1 cellular context compared by ENCODE assay signal in the genomic region with DNA sequence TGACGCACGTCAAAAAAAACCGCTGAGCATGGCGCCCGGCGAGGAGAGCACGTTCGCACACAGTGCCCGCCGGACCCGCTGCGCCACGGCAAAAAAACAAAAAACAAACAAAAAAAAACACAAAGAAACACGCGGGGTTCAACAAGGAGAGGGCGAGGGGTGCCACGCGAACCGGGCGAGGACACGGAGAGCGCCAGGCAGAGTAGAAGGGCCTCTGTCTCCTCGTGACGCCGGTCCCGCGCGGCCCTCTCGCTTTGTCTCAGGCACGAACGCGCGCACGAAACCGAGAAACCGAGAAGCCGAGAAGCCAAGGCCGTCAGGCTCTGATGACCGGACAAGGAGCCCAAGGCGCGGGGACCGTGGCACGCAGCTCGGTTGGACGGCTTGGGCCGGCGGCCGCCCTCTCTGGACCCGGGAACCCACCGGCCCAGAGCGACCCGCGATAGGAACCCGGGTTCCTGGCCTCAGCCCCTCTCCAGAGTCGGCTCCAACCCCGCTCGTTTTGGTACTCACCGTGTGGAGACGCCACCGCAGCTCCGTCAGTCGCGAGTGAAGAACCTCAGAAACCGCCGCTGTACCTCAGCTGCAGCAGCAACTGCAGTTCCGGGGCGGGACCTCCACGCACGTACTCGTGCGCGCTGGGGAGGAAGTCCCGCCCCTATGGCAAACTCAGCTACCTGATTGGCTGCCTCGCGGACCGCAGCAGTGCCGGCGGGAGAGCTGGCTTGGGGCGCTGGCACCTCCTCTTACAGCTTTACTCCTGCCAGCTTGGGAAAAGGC.
TF ChIP-seq lines count a peak whose summit lies in the region.

A gene with protein sequence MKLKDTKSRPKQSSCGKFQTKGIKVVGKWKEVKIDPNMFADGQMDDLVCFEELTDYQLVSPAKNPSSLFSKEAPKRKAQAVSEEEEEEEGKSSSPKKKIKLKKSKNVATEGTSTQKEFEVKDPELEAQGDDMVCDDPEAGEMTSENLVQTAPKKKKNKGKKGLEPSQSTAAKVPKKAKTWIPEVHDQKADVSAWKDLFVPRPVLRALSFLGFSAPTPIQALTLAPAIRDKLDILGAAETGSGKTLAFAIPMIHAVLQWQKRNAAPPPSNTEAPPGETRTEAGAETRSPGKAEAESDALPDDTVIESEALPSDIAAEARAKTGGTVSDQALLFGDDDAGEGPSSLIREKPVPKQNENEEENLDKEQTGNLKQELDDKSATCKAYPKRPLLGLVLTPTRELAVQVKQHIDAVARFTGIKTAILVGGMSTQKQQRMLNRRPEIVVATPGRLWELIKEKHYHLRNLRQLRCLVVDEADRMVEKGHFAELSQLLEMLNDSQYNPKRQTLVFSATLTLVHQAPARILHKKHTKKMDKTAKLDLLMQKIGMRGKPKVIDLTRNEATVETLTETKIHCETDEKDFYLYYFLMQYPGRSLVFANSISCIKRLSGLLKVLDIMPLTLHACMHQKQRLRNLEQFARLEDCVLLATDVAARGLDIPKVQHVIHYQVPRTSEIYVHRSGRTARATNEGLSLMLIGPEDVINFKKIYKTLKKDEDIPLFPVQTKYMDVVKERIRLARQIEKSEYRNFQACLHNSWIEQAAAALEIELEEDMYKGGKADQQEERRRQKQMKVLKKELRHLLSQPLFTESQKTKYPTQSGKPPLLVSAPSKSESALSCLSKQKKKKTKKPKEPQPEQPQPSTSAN (minus strand): TSS at position 597 of the 780 bp plus-strand sequence. CDS start 1,460 bp downstream, outside the sequence.
A gene with protein sequence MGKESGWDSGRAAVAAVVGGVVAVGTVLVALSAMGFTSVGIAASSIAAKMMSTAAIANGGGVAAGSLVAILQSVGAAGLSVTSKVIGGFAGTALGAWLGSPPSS (plus strand): TSS at position 705 of the 780 bp plus-strand sequence. CDS start 15,628 bp downstream, outside the sequence.

TF ChIP-seq in HepG2, 621 proteins besides CTCF, POLR2A, EP300 and RAD21 (continued from another document and continues in another):
- TF ChIP-seq, protein P1, sequence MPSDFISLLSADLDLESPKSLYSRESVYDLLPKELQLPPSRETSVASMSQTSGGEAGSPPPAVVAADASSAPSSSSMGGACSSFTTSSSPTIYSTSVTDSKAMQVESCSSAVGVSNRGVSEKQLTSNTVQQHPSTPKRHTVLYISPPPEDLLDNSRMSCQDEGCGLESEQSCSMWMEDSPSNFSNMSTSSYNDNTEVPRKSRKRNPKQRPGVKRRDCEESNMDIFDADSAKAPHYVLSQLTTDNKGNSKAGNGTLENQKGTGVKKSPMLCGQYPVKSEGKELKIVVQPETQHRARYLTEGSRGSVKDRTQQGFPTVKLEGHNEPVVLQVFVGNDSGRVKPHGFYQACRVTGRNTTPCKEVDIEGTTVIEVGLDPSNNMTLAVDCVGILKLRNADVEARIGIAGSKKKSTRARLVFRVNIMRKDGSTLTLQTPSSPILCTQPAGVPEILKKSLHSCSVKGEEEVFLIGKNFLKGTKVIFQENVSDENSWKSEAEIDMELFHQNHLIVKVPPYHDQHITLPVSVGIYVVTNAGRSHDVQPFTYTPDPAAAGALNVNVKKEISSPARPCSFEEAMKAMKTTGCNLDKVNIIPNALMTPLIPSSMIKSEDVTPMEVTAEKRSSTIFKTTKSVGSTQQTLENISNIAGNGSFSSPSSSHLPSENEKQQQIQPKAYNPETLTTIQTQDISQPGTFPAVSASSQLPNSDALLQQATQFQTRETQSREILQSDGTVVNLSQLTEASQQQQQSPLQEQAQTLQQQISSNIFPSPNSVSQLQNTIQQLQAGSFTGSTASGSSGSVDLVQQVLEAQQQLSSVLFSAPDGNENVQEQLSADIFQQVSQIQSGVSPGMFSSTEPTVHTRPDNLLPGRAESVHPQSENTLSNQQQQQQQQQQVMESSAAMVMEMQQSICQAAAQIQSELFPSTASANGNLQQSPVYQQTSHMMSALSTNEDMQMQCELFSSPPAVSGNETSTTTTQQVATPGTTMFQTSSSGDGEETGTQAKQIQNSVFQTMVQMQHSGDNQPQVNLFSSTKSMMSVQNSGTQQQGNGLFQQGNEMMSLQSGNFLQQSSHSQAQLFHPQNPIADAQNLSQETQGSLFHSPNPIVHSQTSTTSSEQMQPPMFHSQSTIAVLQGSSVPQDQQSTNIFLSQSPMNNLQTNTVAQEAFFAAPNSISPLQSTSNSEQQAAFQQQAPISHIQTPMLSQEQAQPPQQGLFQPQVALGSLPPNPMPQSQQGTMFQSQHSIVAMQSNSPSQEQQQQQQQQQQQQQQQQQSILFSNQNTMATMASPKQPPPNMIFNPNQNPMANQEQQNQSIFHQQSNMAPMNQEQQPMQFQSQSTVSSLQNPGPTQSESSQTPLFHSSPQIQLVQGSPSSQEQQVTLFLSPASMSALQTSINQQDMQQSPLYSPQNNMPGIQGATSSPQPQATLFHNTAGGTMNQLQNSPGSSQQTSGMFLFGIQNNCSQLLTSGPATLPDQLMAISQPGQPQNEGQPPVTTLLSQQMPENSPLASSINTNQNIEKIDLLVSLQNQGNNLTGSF (CRISPR knock-in tag; IDR thresholded peaks at IDR 0.05), result 0 out of 2 replicates have a peak, but pooled peaks have one; percentile 35
- peak; percentile 94; the same call in 1 of the 2 replicates for TF ChIP-seq ARID2 (CRISPR knock-in tag; IDR thresholded peaks at IDR 0.05; ENCODE audit: borderline replicate concordance)
- no peak for TF ChIP-seq HOXD1 (CRISPR knock-in tag; IDR thresholded peaks at IDR 0.05)
- no peak for TF ChIP-seq ZNF10 (CRISPR knock-in tag; IDR thresholded peaks at IDR 0.05; ENCODE audit: borderline replicate concordance, low read depth)
- TF ChIP-seq, protein P2, sequence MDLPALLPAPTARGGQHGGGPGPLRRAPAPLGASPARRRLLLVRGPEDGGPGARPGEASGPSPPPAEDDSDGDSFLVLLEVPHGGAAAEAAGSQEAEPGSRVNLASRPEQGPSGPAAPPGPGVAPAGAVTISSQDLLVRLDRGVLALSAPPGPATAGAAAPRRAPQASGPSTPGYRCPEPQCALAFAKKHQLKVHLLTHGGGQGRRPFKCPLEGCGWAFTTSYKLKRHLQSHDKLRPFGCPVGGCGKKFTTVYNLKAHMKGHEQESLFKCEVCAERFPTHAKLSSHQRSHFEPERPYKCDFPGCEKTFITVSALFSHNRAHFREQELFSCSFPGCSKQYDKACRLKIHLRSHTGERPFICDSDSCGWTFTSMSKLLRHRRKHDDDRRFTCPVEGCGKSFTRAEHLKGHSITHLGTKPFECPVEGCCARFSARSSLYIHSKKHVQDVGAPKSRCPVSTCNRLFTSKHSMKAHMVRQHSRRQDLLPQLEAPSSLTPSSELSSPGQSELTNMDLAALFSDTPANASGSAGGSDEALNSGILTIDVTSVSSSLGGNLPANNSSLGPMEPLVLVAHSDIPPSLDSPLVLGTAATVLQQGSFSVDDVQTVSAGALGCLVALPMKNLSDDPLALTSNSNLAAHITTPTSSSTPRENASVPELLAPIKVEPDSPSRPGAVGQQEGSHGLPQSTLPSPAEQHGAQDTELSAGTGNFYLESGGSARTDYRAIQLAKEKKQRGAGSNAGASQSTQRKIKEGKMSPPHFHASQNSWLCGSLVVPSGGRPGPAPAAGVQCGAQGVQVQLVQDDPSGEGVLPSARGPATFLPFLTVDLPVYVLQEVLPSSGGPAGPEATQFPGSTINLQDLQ (CRISPR knock-in tag; IDR thresholded peaks at IDR 0.05), result 0 out of 2 replicates have a peak, but pooled peaks have one; percentile 54
- TF ChIP-seq RFX3 (CRISPR knock-in tag; IDR thresholded peaks at IDR 0.05), result no peak
- TF ChIP-seq ZNF678 (CRISPR knock-in tag; IDR thresholded peaks at IDR 0.05), result no peak
- TF ChIP-seq, protein P3, sequence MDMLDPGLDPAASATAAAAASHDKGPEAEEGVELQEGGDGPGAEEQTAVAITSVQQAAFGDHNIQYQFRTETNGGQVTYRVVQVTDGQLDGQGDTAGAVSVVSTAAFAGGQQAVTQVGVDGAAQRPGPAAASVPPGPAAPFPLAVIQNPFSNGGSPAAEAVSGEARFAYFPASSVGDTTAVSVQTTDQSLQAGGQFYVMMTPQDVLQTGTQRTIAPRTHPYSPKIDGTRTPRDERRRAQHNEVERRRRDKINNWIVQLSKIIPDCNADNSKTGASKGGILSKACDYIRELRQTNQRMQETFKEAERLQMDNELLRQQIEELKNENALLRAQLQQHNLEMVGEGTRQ (IDR thresholded peaks at IDR 0.05; ENCODE audit: low read depth, low read length), result no peak
- TF ChIP-seq, protein P3 (CRISPR knock-in tag; IDR thresholded peaks at IDR 0.05; ENCODE audit: borderline replicate concordance), result no peak
- TF ChIP-seq, protein P4, sequence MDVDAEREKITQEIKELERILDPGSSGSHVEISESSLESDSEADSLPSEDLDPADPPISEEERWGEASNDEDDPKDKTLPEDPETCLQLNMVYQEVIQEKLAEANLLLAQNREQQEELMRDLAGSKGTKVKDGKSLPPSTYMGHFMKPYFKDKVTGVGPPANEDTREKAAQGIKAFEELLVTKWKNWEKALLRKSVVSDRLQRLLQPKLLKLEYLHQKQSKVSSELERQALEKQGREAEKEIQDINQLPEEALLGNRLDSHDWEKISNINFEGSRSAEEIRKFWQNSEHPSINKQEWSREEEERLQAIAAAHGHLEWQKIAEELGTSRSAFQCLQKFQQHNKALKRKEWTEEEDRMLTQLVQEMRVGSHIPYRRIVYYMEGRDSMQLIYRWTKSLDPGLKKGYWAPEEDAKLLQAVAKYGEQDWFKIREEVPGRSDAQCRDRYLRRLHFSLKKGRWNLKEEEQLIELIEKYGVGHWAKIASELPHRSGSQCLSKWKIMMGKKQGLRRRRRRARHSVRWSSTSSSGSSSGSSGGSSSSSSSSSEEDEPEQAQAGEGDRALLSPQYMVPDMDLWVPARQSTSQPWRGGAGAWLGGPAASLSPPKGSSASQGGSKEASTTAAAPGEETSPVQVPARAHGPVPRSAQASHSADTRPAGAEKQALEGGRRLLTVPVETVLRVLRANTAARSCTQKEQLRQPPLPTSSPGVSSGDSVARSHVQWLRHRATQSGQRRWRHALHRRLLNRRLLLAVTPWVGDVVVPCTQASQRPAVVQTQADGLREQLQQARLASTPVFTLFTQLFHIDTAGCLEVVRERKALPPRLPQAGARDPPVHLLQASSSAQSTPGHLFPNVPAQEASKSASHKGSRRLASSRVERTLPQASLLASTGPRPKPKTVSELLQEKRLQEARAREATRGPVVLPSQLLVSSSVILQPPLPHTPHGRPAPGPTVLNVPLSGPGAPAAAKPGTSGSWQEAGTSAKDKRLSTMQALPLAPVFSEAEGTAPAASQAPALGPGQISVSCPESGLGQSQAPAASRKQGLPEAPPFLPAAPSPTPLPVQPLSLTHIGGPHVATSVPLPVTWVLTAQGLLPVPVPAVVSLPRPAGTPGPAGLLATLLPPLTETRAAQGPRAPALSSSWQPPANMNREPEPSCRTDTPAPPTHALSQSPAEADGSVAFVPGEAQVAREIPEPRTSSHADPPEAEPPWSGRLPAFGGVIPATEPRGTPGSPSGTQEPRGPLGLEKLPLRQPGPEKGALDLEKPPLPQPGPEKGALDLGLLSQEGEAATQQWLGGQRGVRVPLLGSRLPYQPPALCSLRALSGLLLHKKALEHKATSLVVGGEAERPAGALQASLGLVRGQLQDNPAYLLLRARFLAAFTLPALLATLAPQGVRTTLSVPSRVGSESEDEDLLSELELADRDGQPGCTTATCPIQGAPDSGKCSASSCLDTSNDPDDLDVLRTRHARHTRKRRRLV (CRISPR knock-in tag; IDR thresholded peaks at IDR 0.05), result no peak
- TF ChIP-seq HNF4G (IDR thresholded peaks at IDR 0.05; ENCODE audit: borderline replicate concordance, low read depth, low read length), result no peak
- TF ChIP-seq HNF4G (CRISPR knock-in tag; IDR thresholded peaks at IDR 0.05; ENCODE audit: borderline replicate concordance, low read depth), result no peak
- TF ChIP-seq GPN1 (CRISPR knock-in tag; IDR thresholded peaks at IDR 0.05; ENCODE audit: borderline replicate concordance), result no peak
- no peak for TF ChIP-seq ZFP82 (CRISPR knock-in tag; IDR thresholded peaks at IDR 0.05; ENCODE audit: borderline replicate concordance)
- no peak for TF ChIP-seq ZKSCAN1 (IDR thresholded peaks at IDR 0.05; ENCODE audit: low read length)
- no peak for TF ChIP-seq EZH2 (conservative IDR thresholded peaks at IDR 0.05; ENCODE audit: low read depth, low read length)
- TF ChIP-seq POLR2AphosphoS2 (IDR thresholded peaks at IDR 0.05; ENCODE audit: low read depth, low read length), result no peak
- 0 out of 2 replicates have a peak, but pooled peaks have one; percentile 7 for TF ChIP-seq SMC3 (IDR thresholded peaks at IDR 0.05; ENCODE audit: low read length)
- no peak for TF ChIP-seq SMAD3 (CRISPR knock-in tag; IDR thresholded peaks at IDR 0.05)
- no peak for TF ChIP-seq PRPF4 (IDR thresholded peaks at IDR 0.05; ENCODE audit: low read depth, low read length, poor library complexity, severe bottlenecking)
- TF ChIP-seq, protein P5, sequence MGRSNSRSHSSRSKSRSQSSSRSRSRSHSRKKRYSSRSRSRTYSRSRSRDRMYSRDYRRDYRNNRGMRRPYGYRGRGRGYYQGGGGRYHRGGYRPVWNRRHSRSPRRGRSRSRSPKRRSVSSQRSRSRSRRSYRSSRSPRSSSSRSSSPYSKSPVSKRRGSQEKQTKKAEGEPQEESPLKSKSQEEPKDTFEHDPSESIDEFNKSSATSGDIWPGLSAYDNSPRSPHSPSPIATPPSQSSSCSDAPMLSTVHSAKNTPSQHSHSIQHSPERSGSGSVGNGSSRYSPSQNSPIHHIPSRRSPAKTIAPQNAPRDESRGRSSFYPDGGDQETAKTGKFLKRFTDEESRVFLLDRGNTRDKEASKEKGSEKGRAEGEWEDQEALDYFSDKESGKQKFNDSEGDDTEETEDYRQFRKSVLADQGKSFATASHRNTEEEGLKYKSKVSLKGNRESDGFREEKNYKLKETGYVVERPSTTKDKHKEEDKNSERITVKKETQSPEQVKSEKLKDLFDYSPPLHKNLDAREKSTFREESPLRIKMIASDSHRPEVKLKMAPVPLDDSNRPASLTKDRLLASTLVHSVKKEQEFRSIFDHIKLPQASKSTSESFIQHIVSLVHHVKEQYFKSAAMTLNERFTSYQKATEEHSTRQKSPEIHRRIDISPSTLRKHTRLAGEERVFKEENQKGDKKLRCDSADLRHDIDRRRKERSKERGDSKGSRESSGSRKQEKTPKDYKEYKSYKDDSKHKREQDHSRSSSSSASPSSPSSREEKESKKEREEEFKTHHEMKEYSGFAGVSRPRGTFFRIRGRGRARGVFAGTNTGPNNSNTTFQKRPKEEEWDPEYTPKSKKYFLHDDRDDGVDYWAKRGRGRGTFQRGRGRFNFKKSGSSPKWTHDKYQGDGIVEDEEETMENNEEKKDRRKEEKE (IDR thresholded peaks at IDR 0.05), result no peak
- no peak for TF ChIP-seq KAT2B (IDR thresholded peaks at IDR 0.05; ENCODE audit: borderline replicate concordance, low read depth, low read length)
- TF ChIP-seq, protein P6, sequence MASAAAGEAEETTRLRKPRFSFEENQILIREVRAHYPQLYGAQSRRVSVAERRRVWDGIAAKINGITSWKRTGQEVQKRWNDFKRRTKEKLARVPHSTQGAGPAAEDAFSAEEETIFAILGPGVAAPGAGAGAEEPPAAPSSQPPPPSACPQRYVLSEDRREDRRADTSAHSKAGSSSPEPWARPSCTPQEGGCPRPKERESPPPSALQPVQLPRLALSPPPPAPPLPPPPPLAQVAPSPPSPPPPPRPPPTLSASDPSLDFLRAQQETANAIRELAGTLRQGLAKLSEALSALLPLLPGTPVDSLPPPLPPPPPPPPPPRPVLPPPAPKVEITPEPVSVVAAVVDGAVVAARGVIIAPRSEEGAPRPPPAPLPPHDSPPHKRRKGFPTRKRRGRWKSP (CRISPR knock-in tag; IDR thresholded peaks at IDR 0.05), result no peak
- TF ChIP-seq CAMTA2 (CRISPR knock-in tag; IDR thresholded peaks at IDR 0.05; ENCODE audit: borderline replicate concordance), result no peak
